22 cellular contexts compared by ENCODE assay signal in the genomic region with DNA sequence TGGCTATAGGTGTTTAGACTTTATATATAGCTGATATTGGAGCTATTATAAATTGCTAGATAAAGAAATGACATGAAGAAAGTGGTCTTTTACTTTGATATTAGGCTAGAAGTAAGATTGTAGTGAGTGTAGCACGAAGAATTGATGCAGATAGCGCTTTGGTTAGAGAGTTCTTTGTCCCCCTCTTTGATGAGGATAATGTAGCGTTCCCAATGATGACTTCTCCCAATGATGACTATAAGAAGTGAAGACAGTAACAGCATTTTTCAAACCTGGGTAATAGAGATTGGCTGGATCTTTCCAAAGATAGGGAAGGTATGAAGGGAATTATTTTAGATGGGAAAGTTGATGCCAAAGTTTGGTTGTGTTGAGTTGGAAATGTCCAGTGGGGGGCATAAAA. TPM values are rescaled to one million over a fixed set of nuclear protein-coding genes. Genes with fewer than 3 reads are reported as not detected.
A peak's percentile ranks its signal among the peaks of the same experiment; 100 is the strongest.
DNase-seq lines count a peak whose midpoint lies in the region; ATAC-seq, FAIRE-seq and TF ChIP-seq lines count a peak whose summit lies in the region.
"Had no signal": no experiment of that assay in that cellular context is flagged by ENCODE, and none has a peak within 500 bp of the region (broad histone marks: within the 10 kb centered on the region; RNA-seq: fewer than 3 reads in every experiment).

No MANE protein-coding gene starts in this region.

- H3K4me1 Mint-ChIP-seq in CD4-positive, CD25-positive, alpha-beta regulatory T cell: peaks cover 9 to 19% (median 14%) of the 10 kb centered on the region in 4 donors
- H3K4me1 Mint-ChIP-seq in endodermal cell: peaks cover 19% of the 10 kb centered on the region

- H3K4me2 ChIP-seq in KMS-11: 0 out of 2 replicates have a peak overlapping the region, but pooled peaks have one; percentile 4
- H3K4me2 ChIP-seq in OCI-LY7 (ENCODE audit: low read length): 0 out of 2 replicates have a peak overlapping the region, but pooled peaks have one; percentile 88
- H3K4me2 ChIP-seq: GM23338 had no signal

- H3K27me3 ChIP-seq in CD4-positive, CD25-positive, alpha-beta regulatory T cell (ENCODE audit: control insufficient read depth, insufficient read depth, low read length): no peaks in the 10 kb centered on the region
- H3K27me3 ChIP-seq in KMS-11 (ENCODE audit: insufficient read depth, low read depth) (no peaks in the 10 kb centered on the region), endodermal cell (ENCODE audit: control insufficient read depth, insufficient read depth, low read length, poor library complexity, severe bottlenecking) (no peaks in the 10 kb centered on the region), aorta (ENCODE audit: control insufficient read depth in 1 of 2, insufficient read depth in 2 of 2, low read length in 1 of 2) (no peaks in the 10 kb centered on the region)

- H3K9me3 ChIP-seq in CD4-positive, CD25-positive, alpha-beta regulatory T cell (ENCODE audit: control insufficient read depth in 2 of 2, low read length in 2 of 2): no peaks in the 10 kb centered on the region
- H3K9me3 ChIP-seq in OCI-LY7 (ENCODE audit: low read length) (no peaks in the 10 kb centered on the region), endodermal cell (ENCODE audit: control insufficient read depth, low read length) (no peaks in the 10 kb centered on the region), aorta (ENCODE audit: control insufficient read depth, low read length) (no peaks in the 10 kb centered on the region), kidney (ENCODE audit: control insufficient read depth in 1 of 2, low read length in 2 of 2) (no peaks in the 10 kb centered on the region)
- H3K9me3 ChIP-seq: Caco-2 had no signal

- CTCF ChIA-PET in OCI-LY7 (lab: Charles Lee; ENCODE audit: unreplicated experiment): no interaction called here

- H3K27ac Mint-ChIP-seq in CD4-positive, CD25-positive, alpha-beta regulatory T cell: no peak overlapping the region
- no peak overlapping the region for H3K27ac Mint-ChIP-seq in endodermal cell
- H3K27ac Mint-ChIP-seq: B cell; CD4-positive, alpha-beta T cell; GM23338; HFFc6; IgD-negative memory B cell had no signal

- H4K20me1 ChIP-seq in KMS-11 (ENCODE audit: insufficient read depth) (no peaks in the 10 kb centered on the region), OCI-LY7 (ENCODE audit: insufficient read depth, low read length) (no peaks in the 10 kb centered on the region)

- H3K36me3 Mint-ChIP-seq in CD4-positive, CD25-positive, alpha-beta regulatory T cell: peaks cover 7% of the 10 kb centered on the region
- peaks cover 5% of the 10 kb centered on the region for H3K36me3 Mint-ChIP-seq in endodermal cell (ENCODE audit: low read depth)
- H3K36me3 Mint-ChIP-seq: IgD-negative memory B cell had no signal

- H3K4me3 Mint-ChIP-seq in CD4-positive, CD25-positive, alpha-beta regulatory T cell: no peak overlapping the region
- H3K4me3 Mint-ChIP-seq in endodermal cell: no peak overlapping the region
- H3K4me3 Mint-ChIP-seq: B cell; CD4-positive, alpha-beta T cell; GM23338; HFFc6; IgD-negative memory B cell had no signal

- H3K36me3 ChIP-seq in CD4-positive, CD25-positive, alpha-beta regulatory T cell (ENCODE audit: control insufficient read depth, insufficient read depth, low read length): peaks cover 8% of the 10 kb centered on the region
- H3K36me3 ChIP-seq in KMS-11 (ENCODE audit: insufficient read depth) (no peaks in the 10 kb centered on the region), OCI-LY7 (ENCODE audit: insufficient read depth, low read length) (no peaks in the 10 kb centered on the region), endodermal cell (ENCODE audit: control insufficient read depth, insufficient read depth, low read length) (peaks cover 5% of the 10 kb centered on the region), aorta (ENCODE audit: control insufficient read depth in 1 of 2, insufficient read depth in 2 of 2, low read length in 1 of 2) (no peaks in the 10 kb centered on the region), kidney (ENCODE audit: control insufficient read depth in 1 of 2, insufficient read depth in 2 of 2, low read length in 2 of 2) (peaks cover 0 to 4% of the 10 kb centered on the region in 2 donors)

- DNase-seq in CD4-positive, CD25-positive, alpha-beta regulatory T cell: no peak
- DNase-seq in OCI-LY7 (ENCODE audit: low spot score) (no peak), endodermal cell (no peak), aorta (no peak), kidney (no peak), kidney tubule cell (ENCODE audit: low spot score) (no peak)
- DNase-seq in NK-92 treated with Interleukin-12 subunit alpha and Interleukin-12 subunit beta, amount 100 ng/mL, for 24 hours (lab: John Stamatoyannopoulos, UW): no peak
- DNase-seq: C1 segment of cervical spinal cord; Caco-2; CD4-positive, alpha-beta T cell; HCEC 1CT; HFFc6 had no signal

- FAIRE-seq in kidney (lab: Jason Lieb, UNC): no peak
- FAIRE-seq: D721Med, G401.6, GM12892, GM18507, H54, HepG2 had no signal

- TF ChIP-seq CTCF in KMS-11 (conservative IDR thresholded peaks at IDR 0.05; ENCODE audit: low read depth, low read length): no peak
- TF ChIP-seq CTCF in OCI-LY7 (conservative IDR thresholded peaks at IDR 0.05; ENCODE audit: low read length): no peak
- no peak for TF ChIP-seq CTCF in endodermal cell (conservative IDR thresholded peaks at IDR 0.05)
- no peak for TF ChIP-seq CTCF in kidney (IDR thresholded peaks at IDR 0.05; ENCODE audit: borderline replicate concordance, extremely low read depth, insufficient read depth)

- H3K9me3 Mint-ChIP-seq in CD4-positive, CD25-positive, alpha-beta regulatory T cell: no peaks in the 10 kb centered on the region
- H3K9me3 Mint-ChIP-seq in endodermal cell: no peaks in the 10 kb centered on the region
- H3K9me3 Mint-ChIP-seq: CD4-positive, alpha-beta T cell; GM23338; HFFc6; IgD-negative memory B cell had no signal

- no TSS peak for BruUV-seq in OCI-LY7 (replicated peaks; lab: Mats Ljungman, UMichigan)

- intact Hi-C loops in OCI-LY7 (cut with micrococcal nuclease; ENCODE audit: unreplicated experiment) (no loop called here), aorta (cut with DNase I) (loop anchor here in 1 of 2 donors (10.0 kb wide), 1 partner anchor 159 kb away; a partner anchor contains a TSS), kidney (cut with DNase I) (no loop called here)

- no peaks in the 10 kb centered on the region for H3K9me2 ChIP-seq in OCI-LY7 (ENCODE audit: insufficient read depth, low read length)

- H3K27me3 Mint-ChIP-seq in CD4-positive, CD25-positive, alpha-beta regulatory T cell: peaks cover 4% of the 10 kb centered on the region
- H3K27me3 Mint-ChIP-seq in endodermal cell (ENCODE audit: insufficient read depth): no peaks in the 10 kb centered on the region
- H3K27me3 Mint-ChIP-seq: B cell; CD4-positive, alpha-beta T cell; IgD-negative memory B cell had no signal

- H3K79me2 ChIP-seq in KMS-11 (ENCODE audit: insufficient read depth, low read depth) (peaks cover 61% of the 10 kb centered on the region), OCI-LY7 (ENCODE audit: insufficient read depth, low read depth, low read length) (peaks cover 22% of the 10 kb centered on the region; the same call in 1 of the 2 replicates)

- 96 to 97% methylated on average over 3 of the region's 3 CpGs for WGBS in endodermal cell (ENCODE audit: insufficient coverage in 1 of 2, insufficient read length in 1 of 2), 2 experiments
- 97 to 98% methylated on average over 3 of the region's 3 CpGs for WGBS in aorta, 2 donors

- ATAC-seq in CD4-positive, CD25-positive, alpha-beta regulatory T cell (ENCODE audit: low read depth in 2 of 2): no peak
- ATAC-seq in aorta (ENCODE audit: low FRiP score): no peak
- ATAC-seq: GM23338, HepG2 had no signal

- H3K9ac ChIP-seq in KMS-11: no peak overlapping the region
- H3K9ac ChIP-seq in endodermal cell (ENCODE audit: extremely low read depth, low read length, poor library complexity, severe bottlenecking): no peak overlapping the region
- H3K9ac ChIP-seq in kidney (ENCODE audit: low read length in 2 of 2): no peak overlapping the region

- POLR2A ChIA-PET in OCI-LY7 (lab: Charles Lee): interaction anchor here (1.5 kb wide), 1 partner anchor 156 kb away, joined by 12 read pairs; no protein-coding TSS in a partner anchor

- H3K4me3 ChIP-seq in CD4-positive, CD25-positive, alpha-beta regulatory T cell (ENCODE audit: low read depth, low read length): peak overlapping the region; percentile 59
- H3K4me3 ChIP-seq in KMS-11 (IDR thresholded peaks at IDR 0.05; ENCODE audit: insufficient read depth, low read depth, low read length) (no peak overlapping the region), OCI-LY7 (ENCODE audit: low read depth, low read length, poor library complexity, severe bottlenecking) (no peak overlapping the region), endodermal cell (ENCODE audit: low read length) (peak overlapping the region; percentile 8), aorta (ENCODE audit: low read length in 2 of 2) (no peak overlapping the region), kidney (ENCODE audit: low read length in 2 of 2) (peak overlapping the region in 1 of 2 donors; percentile 8)
- H3K4me3 ChIP-seq: GM23338 had no signal

- H2AFZ ChIP-seq in KMS-11 (ENCODE audit: low read depth): no peak overlapping the region
- no peak overlapping the region for H2AFZ ChIP-seq in OCI-LY7 (ENCODE audit: low read length)
- H2AFZ ChIP-seq: GM23338 had no signal

- H3K4me1 ChIP-seq in CD4-positive, CD25-positive, alpha-beta regulatory T cell (ENCODE audit: control insufficient read depth, insufficient read depth, low read length, poor library complexity, severe bottlenecking): peaks cover 51% of the 10 kb centered on the region
- H3K4me1 ChIP-seq in KMS-11 (ENCODE audit: low read depth, poor library complexity, severe bottlenecking) (peaks cover 61% of the 10 kb centered on the region), OCI-LY7 (ENCODE audit: insufficient read depth, low read length, poor library complexity, severe bottlenecking) (peaks cover 34% of the 10 kb centered on the region), endodermal cell (ENCODE audit: control insufficient read depth, insufficient read depth, low read length) (no peaks in the 10 kb centered on the region), aorta (ENCODE audit: control insufficient read depth in 1 of 2, insufficient read depth in 2 of 2, low read length in 2 of 2) (peaks cover 0 to 2% of the 10 kb centered on the region in 2 donors), kidney (ENCODE audit: control insufficient read depth in 1 of 2, insufficient read depth in 1 of 2, low read depth in 1 of 2, low read length in 2 of 2) (peaks cover 8 to 9% of the 10 kb centered on the region in 2 donors)

- H3K27ac ChIP-seq in CD4-positive, CD25-positive, alpha-beta regulatory T cell (ENCODE audit: insufficient read depth, low read length, poor library complexity, severe bottlenecking): no peak overlapping the region
- H3K27ac ChIP-seq in KMS-11 (no peak overlapping the region), OCI-LY7 (ENCODE audit: low read depth, low read length, poor library complexity, severe bottlenecking) (no peak overlapping the region), endodermal cell (ENCODE audit: low read depth, low read length) (no peak overlapping the region), aorta (ENCODE audit: low read depth in 1 of 2, low read length in 2 of 2) (no peak overlapping the region), kidney (ENCODE audit: low read depth in 2 of 2, low read length in 2 of 2) (no peak overlapping the region)

RNA-seq across cellular contexts. Expression of a gene that starts 4.3 kb away (rescaled TPM):
- total RNA-seq in CD4-positive, CD25-positive, alpha-beta regulatory T cell: 15.5 TPM
- polyA plus RNA-seq in CD4-positive, CD25-positive, alpha-beta regulatory T cell: 10 to 100 TPM in 3 of 4 donors, 1 to 10 TPM in 1; 7.9 to 15.9 (median 12.2) TPM
- total RNA-seq in OCI-LY7 (2014; rRNA removed; shearing (Covaris generic)): 9.9 and 10.5 TPM in 2 replicates
- 14.1 and 15.7 TPM in 2 replicates for total RNA-seq in OCI-LY7 (2022)
- 10 to 100 TPM; 26.6 to 32.5 TPM for total RNA-seq in endodermal cell
- 9.8 TPM for polyA plus RNA-seq in endodermal cell (2013, experiment 1 of 2)
- polyA plus RNA-seq in endodermal cell (2013, experiment 2 of 2): 11.1 TPM
- 10 to 100 TPM; 46.3 to 48.0 TPM for total RNA-seq in aorta
- 10 to 100 TPM; 10.1 to 10.5 TPM for polyA plus RNA-seq in aorta
- total RNA-seq in kidney: 31.7 TPM
- 5.1 TPM for polyA plus RNA-seq in kidney (ENCODE audit: insufficient read depth, low read depth, low replicate concordance)

RNA-seq across cellular contexts. Expression of a gene that starts 25.9 kb away (rescaled TPM):
- total RNA-seq in CD4-positive, CD25-positive, alpha-beta regulatory T cell: 156 TPM
- 100 to 1,000 TPM; 149 to 183 (median 153) TPM for polyA plus RNA-seq in CD4-positive, CD25-positive, alpha-beta regulatory T cell
- total RNA-seq in OCI-LY7 (2014; rRNA removed; shearing (Covaris generic)): 61.9 and 68.0 TPM in 2 replicates
- 103 and 110 TPM in 2 replicates for total RNA-seq in OCI-LY7 (2022)
- 100 to 1,000 TPM; 191 to 211 TPM for total RNA-seq in endodermal cell
- 168 TPM for polyA plus RNA-seq in endodermal cell (2013, experiment 1 of 2)
- 155 TPM for polyA plus RNA-seq in endodermal cell (2013, experiment 2 of 2)
- total RNA-seq in aorta: 100 to 1,000 TPM in 1 of 2 donors, 10 to 100 TPM in 1; 92.8 to 115 TPM
- 10 to 100 TPM; 11.6 to 22.3 TPM for polyA plus RNA-seq in aorta
- total RNA-seq in kidney: 235 TPM
- polyA plus RNA-seq in kidney (ENCODE audit: insufficient read depth, low read depth, low replicate concordance): 19.5 TPM

Comparison
In these comparisons a context has a peak if more than half of its experiments do, and no peak if none do; other contexts are left out.
1. H3K4me3 ChIP-seq: peak in CD4-positive, CD25-positive, alpha-beta regulatory T cell (single experiment) and endodermal cell (single experiment); none in KMS-11 (single experiment), OCI-LY7 (single experiment) and aorta (0 of 2).